Comparison of ENCODE assay signal across 8 cellular contexts in the genomic region with DNA sequence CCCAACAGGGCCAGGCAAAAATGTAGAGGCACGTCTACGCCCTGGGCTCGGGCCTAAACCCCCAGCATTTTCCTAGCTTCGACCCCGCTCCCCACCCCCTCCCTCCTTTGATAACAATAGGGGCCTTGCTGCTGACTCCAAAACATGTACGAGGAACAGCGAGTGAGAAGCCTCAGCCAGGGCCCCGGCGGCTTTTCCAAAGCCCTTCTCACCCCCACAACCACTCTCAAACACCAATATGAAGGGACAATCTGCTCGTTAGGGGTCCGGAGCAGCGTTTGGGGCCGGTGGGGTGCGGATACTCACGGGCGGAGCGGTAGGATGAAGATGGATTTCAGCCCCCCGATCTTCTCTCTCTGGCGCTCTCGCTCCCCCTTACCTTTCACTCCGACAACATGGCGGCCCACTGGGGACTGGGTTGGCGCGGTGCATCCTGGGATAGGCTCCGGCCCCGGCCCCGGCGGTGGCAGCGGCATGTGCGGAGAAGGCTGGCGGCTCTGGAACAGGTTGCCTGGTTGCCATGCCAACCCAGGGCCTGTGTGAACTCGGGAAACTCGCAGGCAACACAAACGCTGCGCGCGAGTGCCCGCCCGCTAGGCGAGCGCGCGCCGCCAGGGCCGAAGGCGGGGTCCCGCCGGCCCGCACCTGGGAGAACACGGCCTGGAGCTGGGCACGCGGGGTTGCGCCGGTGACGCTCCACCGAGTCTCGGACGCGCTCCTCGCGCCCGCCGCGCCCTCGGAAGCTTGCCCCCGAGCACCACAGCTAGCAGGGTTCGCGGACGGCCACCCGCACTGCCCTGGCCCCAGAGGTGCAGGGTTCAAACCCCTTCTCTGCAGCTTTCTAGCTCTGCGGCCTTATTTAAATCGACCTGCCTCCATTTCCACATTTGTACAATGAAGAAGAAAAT. TPM values are rescaled to one million over a fixed set of nuclear protein-coding genes. Genes with fewer than 3 reads are reported as not detected.
DNase-seq lines count a peak whose midpoint lies in the region; ATAC-seq, FAIRE-seq and TF ChIP-seq lines count a peak whose summit lies in the region.

A gene with protein sequence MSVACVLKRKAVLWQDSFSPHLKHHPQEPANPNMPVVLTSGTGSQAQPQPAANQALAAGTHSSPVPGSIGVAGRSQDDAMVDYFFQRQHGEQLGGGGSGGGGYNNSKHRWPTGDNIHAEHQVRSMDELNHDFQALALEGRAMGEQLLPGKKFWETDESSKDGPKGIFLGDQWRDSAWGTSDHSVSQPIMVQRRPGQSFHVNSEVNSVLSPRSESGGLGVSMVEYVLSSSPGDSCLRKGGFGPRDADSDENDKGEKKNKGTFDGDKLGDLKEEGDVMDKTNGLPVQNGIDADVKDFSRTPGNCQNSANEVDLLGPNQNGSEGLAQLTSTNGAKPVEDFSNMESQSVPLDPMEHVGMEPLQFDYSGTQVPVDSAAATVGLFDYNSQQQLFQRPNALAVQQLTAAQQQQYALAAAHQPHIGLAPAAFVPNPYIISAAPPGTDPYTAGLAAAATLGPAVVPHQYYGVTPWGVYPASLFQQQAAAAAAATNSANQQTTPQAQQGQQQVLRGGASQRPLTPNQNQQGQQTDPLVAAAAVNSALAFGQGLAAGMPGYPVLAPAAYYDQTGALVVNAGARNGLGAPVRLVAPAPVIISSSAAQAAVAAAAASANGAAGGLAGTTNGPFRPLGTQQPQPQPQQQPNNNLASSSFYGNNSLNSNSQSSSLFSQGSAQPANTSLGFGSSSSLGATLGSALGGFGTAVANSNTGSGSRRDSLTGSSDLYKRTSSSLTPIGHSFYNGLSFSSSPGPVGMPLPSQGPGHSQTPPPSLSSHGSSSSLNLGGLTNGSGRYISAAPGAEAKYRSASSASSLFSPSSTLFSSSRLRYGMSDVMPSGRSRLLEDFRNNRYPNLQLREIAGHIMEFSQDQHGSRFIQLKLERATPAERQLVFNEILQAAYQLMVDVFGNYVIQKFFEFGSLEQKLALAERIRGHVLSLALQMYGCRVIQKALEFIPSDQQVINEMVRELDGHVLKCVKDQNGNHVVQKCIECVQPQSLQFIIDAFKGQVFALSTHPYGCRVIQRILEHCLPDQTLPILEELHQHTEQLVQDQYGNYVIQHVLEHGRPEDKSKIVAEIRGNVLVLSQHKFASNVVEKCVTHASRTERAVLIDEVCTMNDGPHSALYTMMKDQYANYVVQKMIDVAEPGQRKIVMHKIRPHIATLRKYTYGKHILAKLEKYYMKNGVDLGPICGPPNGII (minus strand): TSS at position 408 of the 908 bp plus-strand sequence. CDS start 6,151 bp downstream, outside the sequence.

- H3K27me3 ChIP-seq in HUES64 (ENCODE audit: insufficient read depth, low read length) (no peaks in the 10 kb centered on the region), OCI-LY1 (ENCODE audit: insufficient read depth, low read length) (no peaks in the 10 kb centered on the region), endothelial cell of umbilical vein (ENCODE audit: control insufficient read depth in 2 of 2, insufficient read depth in 2 of 2, low read length in 2 of 2) (no peaks in the 10 kb centered on the region)

- peak within 1 kb of the TSS; percentile 100 for H3K9ac ChIP-seq in HUES64 (ENCODE audit: low read depth, low read length)
- peak within 1 kb of the TSS; percentile 91 for H3K9ac ChIP-seq in OCI-LY1 (ENCODE audit: low read length)
- peak within 1 kb of the TSS; percentile 100 for H3K9ac ChIP-seq in endothelial cell of umbilical vein (replicated peaks; ENCODE audit: extremely low read depth, insufficient read depth, low read length)

- intact Hi-C loops in endothelial cell of umbilical vein (cut with micrococcal nuclease), result loop anchor here (2.0 kb wide), 4 partner anchors 59 to 231 kb away; a partner anchor contains a TSS

- TF ChIP-seq CTCF in OCI-LY1 (IDR thresholded peaks at IDR 0.05; ENCODE audit: low read length) (no peak), endothelial cell of umbilical vein (IDR thresholded peaks at IDR 0.05; ENCODE audit: extremely low read depth in 1 of 2, insufficient read depth in 1 of 2, low read depth in 1 of 2, low read length in 2 of 2) (no peak)

- POLR2A ChIA-PET in endothelial cell of umbilical vein (lab: Charles Lee), result interaction anchor here (0.6 kb wide), 1 partner anchor 11 kb away, joined by 3 read pairs; no protein-coding TSS in a partner anchor

- ATAC-seq in GM21447 (IDR thresholded peaks at IDR 0.05; ENCODE audit: unreplicated experiment), result peak; percentile 83

- dilution Hi-C loops in endothelial cell of umbilical vein (cut with MboI; ENCODE audit: extremely low pct_ligation_motif_present, low sequenced_read_pairs), result no loop called here

- DNase-seq in D341Med (ENCODE audit: low spot score), result peak; percentile 97
- peak; percentile 99 for DNase-seq in activated CD8-positive, alpha-beta memory T cell treated with anti-CD3 and anti-CD28 coated beads, Interleukin-2, amount 50 U/mL, for 48 hours
- DNase-seq in endothelial cell of umbilical vein (ENCODE audit: low read depth, low spot score), result peak; percentile 99
- peak; percentile 90 for DNase-seq in middle frontal gyrus (ENCODE audit: extremely low spot score, low spot score)
- peak; percentile 99 for DNase-seq in stimulated activated CD8-positive, alpha-beta memory T cell treated with anti-CD3 and anti-CD28 coated beads, Interleukin-2, amount 100 ng/mL, for 48 hours (ENCODE audit: low read depth in 2 of 2)

- H3K36me3 ChIP-seq in HUES64 (ENCODE audit: insufficient read depth, low read length) (0 out of 2 replicates have a peak, but pooled peaks cover under 1% of the 10 kb centered on the region), OCI-LY1 (ENCODE audit: insufficient read depth, low read length) (peaks cover 23% of the 10 kb centered on the region; the same call in 1 of the 2 replicates), endothelial cell of umbilical vein (ENCODE audit: control insufficient read depth in 2 of 2, extremely low read depth in 1 of 2, insufficient read depth in 2 of 2, low read length in 2 of 2) (no peaks in the 10 kb centered on the region)

- H2AFZ ChIP-seq in OCI-LY1 (ENCODE audit: low read length), result peak within 1 kb of the TSS; percentile 59; the same call in 1 of the 2 replicates
- H2AFZ ChIP-seq in endothelial cell of umbilical vein (ENCODE audit: low read depth, low read length), result peak within 1 kb of the TSS; percentile 100

- H3F3A ChIP-seq in OCI-LY1 (ENCODE audit: insufficient read depth, low read length), result peaks cover 3% of the 10 kb centered on the region; the same call in 1 of the 2 replicates

- peak within 1 kb of the TSS; percentile 88 for H3K4me2 ChIP-seq in OCI-LY1 (ENCODE audit: low read length)
- peak within 1 kb of the TSS; percentile 99 for H3K4me2 ChIP-seq in endothelial cell of umbilical vein (ENCODE audit: insufficient read depth, low read length)

- TSS peak; percentile 53 for BruUV-seq in endothelial cell of umbilical vein (replicated peaks; lab: Mats Ljungman, UMichigan)

- FAIRE-seq in endothelial cell of umbilical vein (lab: Jason Lieb, UNC), result peak; percentile 95

- 1% methylated on average over 72 of the region's 72 CpGs for WGBS in HUES64

- CTCF ChIA-PET in endothelial cell of umbilical vein (lab: Charles Lee), result no interaction called here

- H3K9me2 ChIP-seq in OCI-LY1 (ENCODE audit: low read depth, low read length), result no peaks in the 10 kb centered on the region

- H4K20me1 ChIP-seq in OCI-LY1 (ENCODE audit: insufficient read depth, low read length) (0 out of 2 replicates have a peak, but pooled peaks cover 3% of the 10 kb centered on the region), endothelial cell of umbilical vein (replicated peaks; ENCODE audit: control insufficient read depth, extremely low read depth, insufficient read depth, low read length) (peaks cover 7% of the 10 kb centered on the region)

- H3K79me2 ChIP-seq in OCI-LY1 (ENCODE audit: insufficient read depth, low read length), result peaks cover 47% of the 10 kb centered on the region
- H3K79me2 ChIP-seq in endothelial cell of umbilical vein (ENCODE audit: control insufficient read depth, insufficient read depth, low read length), result peaks cover 48% of the 10 kb centered on the region

- H3K4me1 ChIP-seq in HUES64 (ENCODE audit: insufficient read depth, low read length) (peaks cover 11% of the 10 kb centered on the region; the same call in 1 of the 2 replicates), OCI-LY1 (ENCODE audit: insufficient read depth, low read length, severe bottlenecking) (peaks cover 28% of the 10 kb centered on the region), endothelial cell of umbilical vein (ENCODE audit: control insufficient read depth, extremely low read depth, insufficient read depth, low read length) (peaks cover 11% of the 10 kb centered on the region)

- H3K9me1 ChIP-seq in endothelial cell of umbilical vein (replicated peaks; ENCODE audit: control insufficient read depth, extremely low read depth, insufficient read depth, low read length), result no peaks in the 10 kb centered on the region

- no peaks in the 10 kb centered on the region for H3K9me3 ChIP-seq in HUES64 (ENCODE audit: insufficient read depth, low read depth, low read length)
- H3K9me3 ChIP-seq in OCI-LY1 (ENCODE audit: low read length), result no peaks in the 10 kb centered on the region
- H3K9me3 ChIP-seq in endothelial cell of umbilical vein (replicated peaks; ENCODE audit: control insufficient read depth, insufficient read depth, low read length), result no peaks in the 10 kb centered on the region

- TF ChIP-seq POLR2A in endothelial cell of umbilical vein (IDR thresholded peaks at IDR 0.05; ENCODE audit: low read depth, low read length), result peak; percentile 87

- H3K27ac ChIP-seq in HUES64 (ENCODE audit: low read depth, low read length) (peak within 1 kb of the TSS; percentile 96), OCI-LY1 (ENCODE audit: low read depth, low read length, poor library complexity, severe bottlenecking) (peak within 1 kb of the TSS; percentile 90), endothelial cell of umbilical vein (ENCODE audit: insufficient read depth, low read depth, low read length) (peak within 1 kb of the TSS; percentile 98)

- H3K4me3 ChIP-seq in HUES64 (ENCODE audit: low read length) (peak within 1 kb of the TSS; percentile 98), OCI-LY1 (ENCODE audit: low read depth, low read length, poor library complexity, severe bottlenecking) (peak within 1 kb of the TSS; percentile 75), endothelial cell of umbilical vein (replicated peaks in 1 of 3; ENCODE audit: insufficient read depth in 1 of 3, low read depth in 1 of 3, low read length in 3 of 3) (peak within 1 kb of the TSS; percentile 82 to 99 (median 97))

RNA-seq across cellular contexts. Expression of the gene that starts here (rescaled TPM):
- 55.7 TPM for polyA plus RNA-seq in HUES64 (2013, experiment 1 of 2)
- polyA plus RNA-seq in HUES64 (2013, experiment 2 of 2), result 62.9 TPM
- total RNA-seq in endothelial cell of umbilical vein, result 124 and 131 TPM in 2 replicates
- polyA plus RNA-seq in endothelial cell of umbilical vein, result 91.6 and 94.7 TPM in 2 replicates
- polyA plus RNA-seq in endothelial cell of umbilical vein (2011; cell fraction: cytosol; rRNA removed), result 71.1 and 84.8 TPM in 2 replicates
- polyA plus RNA-seq in endothelial cell of umbilical vein (2011; cell fraction: nucleus; rRNA removed), result 148 and 153 TPM in 2 replicates
- 69.0 and 77.8 TPM in 2 replicates for polyA plus RNA-seq in endothelial cell of umbilical vein (2012)
- polyA minus RNA-seq in endothelial cell of umbilical vein, result 522 and 589 TPM in 2 replicates
- 82.3 TPM for polyA minus RNA-seq in endothelial cell of umbilical vein (2011; cell fraction: cytosol; rRNA and poly(A)+ RNA removed)
- polyA minus RNA-seq in endothelial cell of umbilical vein (2011; cell fraction: nucleus; rRNA and poly(A)+ RNA removed), result 229 and 235 TPM in 2 replicates

Comparison
In these comparisons a context has a peak if more than half of its experiments do, and no peak if none do; other contexts are left out.
1. Peak in every context shown above with its lines: DNase-seq, ATAC-seq, H3K4me3 ChIP-seq and H3K27ac ChIP-seq.